8 cellular contexts compared by ENCODE assay signal in the genomic region with DNA sequence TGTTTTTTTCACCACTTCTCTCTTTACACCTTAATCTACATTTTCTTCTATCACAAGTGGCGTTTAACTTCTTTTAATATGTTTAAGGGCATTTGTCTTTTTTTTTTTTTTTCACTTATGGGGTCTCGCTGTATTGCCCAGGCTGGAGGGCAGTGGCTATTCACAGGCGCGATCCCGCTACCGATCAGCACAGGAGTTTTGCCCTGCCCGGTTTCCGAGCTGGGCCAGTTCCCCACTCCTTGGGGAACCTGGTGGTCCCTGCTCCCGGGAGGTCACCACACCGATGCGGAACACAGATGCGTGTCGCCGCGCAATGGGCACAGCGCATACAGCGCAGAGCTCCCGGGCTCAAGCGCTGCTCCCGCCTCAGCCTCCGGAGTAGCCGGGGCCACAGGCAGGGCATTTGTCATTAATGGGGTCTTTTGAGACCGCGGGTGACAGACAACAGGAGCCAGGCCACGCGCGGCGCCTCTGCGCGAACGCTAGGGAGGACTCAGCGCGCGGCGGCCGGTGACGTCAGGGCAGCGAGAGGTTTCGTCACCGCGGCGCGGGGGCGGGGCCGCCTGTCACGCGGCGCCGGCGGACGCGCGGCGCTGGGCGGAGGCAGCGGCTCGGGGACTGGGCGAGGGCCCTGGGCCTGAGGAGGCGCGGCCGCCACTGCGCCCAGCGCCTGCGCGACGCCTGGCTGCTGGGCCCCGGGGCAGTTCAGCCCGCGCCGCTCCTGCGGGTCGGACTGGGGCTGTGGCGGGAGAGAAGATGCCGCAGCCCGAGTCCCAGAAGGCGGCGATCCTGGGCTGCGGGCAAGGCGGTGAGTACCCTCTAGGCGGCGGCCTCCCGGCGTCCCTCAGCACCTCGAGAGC. TPM values are rescaled to one million over a fixed set of nuclear protein-coding genes. Genes with fewer than 3 reads are reported as not detected.
DNase-seq lines count a peak whose midpoint lies in the region; ATAC-seq and FAIRE-seq lines count a peak whose summit lies in the region.

GALNT11 (plus strand) TSS at position 598 of the 860 bp plus-strand sequence. CDS start 68,554 bp downstream, outside the sequence.

- H3K27ac Mint-ChIP-seq in activated naive CD4-positive, alpha-beta T cell treated with anti-CD3 and anti-CD28 coated beads for 36 hours: peak within 1 kb of the TSS; percentile 77

- FAIRE-seq in frontal cortex (lab: Jason Lieb, UNC): no peak

- CTCF ChIA-PET in activated naive CD4-positive, alpha-beta T cell treated with anti-CD3 and anti-CD28 coated beads for 36 hours (lab: Charles Lee): interaction anchor here (1.3 to 1.5 kb wide), 2 partner anchors 242 to 243 kb away, joined by 3 read pairs; no protein-coding TSS in a partner anchor

- no peaks in the 10 kb centered on the region for H3K27me3 Mint-ChIP-seq in activated naive CD4-positive, alpha-beta T cell treated with anti-CD3 and anti-CD28 coated beads for 36 hours (ENCODE audit: low read depth)

- intact Hi-C loops in activated naive CD4-positive, alpha-beta T cell treated with anti-CD3 and anti-CD28 coated beads for 36 hours (cut with micrococcal nuclease): loop anchor here (1.0 to 10.0 kb wide), 9 partner anchors 51 to 734 kb away; partner anchors contain the start of genes ACTR3B, KMT2C, PRKAG2 and RHEB

- peak; percentile 91 for ATAC-seq in GM21737 (IDR thresholded peaks at IDR 0.05; ENCODE audit: unreplicated experiment)

- peak; percentile 84 for DNase-seq in EL
- DNase-seq in KG1 (lab: John Stamatoyannopoulos, UW): peak; percentile 57
- peak; percentile 88 for DNase-seq in SK-MEL-5 (ENCODE audit: low read depth, low spot score)
- peak; percentile 81 for DNase-seq in activated naive CD4-positive, alpha-beta T cell treated with anti-CD3 and anti-CD28 coated beads for 36 hours
- peak; percentile 91 to 96 for DNase-seq in frontal cortex (ENCODE audit: low spot score in 2 of 2)
- peak; percentile 24 for DNase-seq in non-pigmented ciliary epithelial cell (ENCODE audit: low read depth)
- DNase-seq in substantia nigra (lab: John Stamatoyannopoulos, UW): peak; percentile 21 to 95 (median 66)

- H3K9me3 Mint-ChIP-seq in activated naive CD4-positive, alpha-beta T cell treated with anti-CD3 and anti-CD28 coated beads for 36 hours: no peaks in the 10 kb centered on the region

- peak within 1 kb of the TSS; percentile 80 for H3K4me3 Mint-ChIP-seq in activated naive CD4-positive, alpha-beta T cell treated with anti-CD3 and anti-CD28 coated beads for 36 hours

- H3K4me1 Mint-ChIP-seq in activated naive CD4-positive, alpha-beta T cell treated with anti-CD3 and anti-CD28 coated beads for 36 hours (ENCODE audit: low read depth): peaks cover 30% of the 10 kb centered on the region

- in situ Hi-C loops in SK-MEL-5 (cut with HindIII; ENCODE audit: low pct_unique_long_range_greater_than_20kb, low sequenced_read_pairs): no loop called here

- peak within 1 kb of the TSS; percentile 74 for H3K27ac ChIP-seq in substantia nigra (ENCODE audit: low read depth, low read length, poor library complexity, severe bottlenecking)

- peaks cover 22% of the 10 kb centered on the region for H3K36me3 Mint-ChIP-seq in activated naive CD4-positive, alpha-beta T cell treated with anti-CD3 and anti-CD28 coated beads for 36 hours (ENCODE audit: low read depth)

RNA-seq across cellular contexts. Expression of gene GALNT11, which starts in this region (rescaled TPM):
- total RNA-seq in SK-MEL-5 (2014; rRNA removed; shearing (Covaris generic)): 82.7 and 84.5 TPM in 2 replicates
- polyA plus RNA-seq in SK-MEL-5 (2015; cell fraction: cytosol; rRNA removed): 85.4 and 93.9 TPM in 2 replicates
- 71.5 and 78.5 TPM in 2 replicates for polyA plus RNA-seq in SK-MEL-5 (2015; cell fraction: nucleus; rRNA removed)
- 10 to 100 TPM; 15.6 to 19.8 TPM for total RNA-seq in activated naive CD4-positive, alpha-beta T cell treated with anti-CD3 and anti-CD28 coated beads for 36 hours
- total RNA-seq in frontal cortex: 61.6 TPM

Comparison
In these comparisons a context has a peak if more than half of its experiments do, and no peak if none do; other contexts are left out.
1. Peak in every context shown above with its lines: DNase-seq, ATAC-seq and H3K27ac ChIP-seq.
2. DNase-seq: peak in every context shown above with its lines; median percentile 94 in frontal cortex; 88 in SK-MEL-5; 84 in EL; 81 in activated naive CD4-positive, alpha-beta T cell treated with anti-CD3 and anti-CD28 coated beads for 36 hours; 66 in substantia nigra; 57 in KG1; 24 in non-pigmented ciliary epithelial cell.